Comparison of ENCODE assay signal across 13 cellular contexts in the genomic region with DNA sequence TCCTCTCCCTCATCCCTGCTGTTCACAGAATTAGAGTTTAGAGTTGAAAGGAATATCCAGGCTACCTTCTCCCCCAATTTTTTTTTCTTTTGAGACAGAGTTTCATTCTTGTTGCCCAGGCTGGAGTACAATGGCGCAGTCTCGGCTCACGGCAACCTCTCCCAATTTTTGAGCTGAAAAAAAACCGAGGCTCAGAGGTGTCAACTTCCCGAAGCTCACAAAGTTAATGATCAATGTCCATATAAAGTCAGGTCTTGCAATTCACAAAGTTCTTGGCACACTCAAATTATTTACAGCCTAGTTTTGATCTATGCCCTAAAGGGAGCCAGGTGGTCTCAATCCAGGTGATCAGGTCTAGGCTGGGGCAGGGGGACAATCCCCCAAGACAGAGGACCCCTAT. TPM values are rescaled to one million over a fixed set of nuclear protein-coding genes. Genes with fewer than 3 reads are reported as not detected.
"Had no signal": no experiment of that assay in that cellular context is flagged by ENCODE, and none has a peak within 500 bp of the region (broad histone marks: within the 10 kb centered on the region; RNA-seq: fewer than 3 reads in every experiment).

No MANE protein-coding gene starts in this region.

- H3K27me3 ChIP-seq: ascending aorta had no signal

- H3K27ac ChIP-seq: ascending aorta, left lung, neural progenitor cell, parathyroid adenoma had no signal

- H3K4me2 ChIP-seq: neural progenitor cell had no signal

- H3K4me3 ChIP-seq: ascending aorta, left lung, neural progenitor cell had no signal

- H3K9ac ChIP-seq: neural progenitor cell, parathyroid adenoma had no signal

- H2AFZ ChIP-seq: neural progenitor cell, parathyroid adenoma had no signal

- DNase-seq: activated CD8-positive, alpha-beta memory T cell treated with anti-CD3 and anti-CD28 coated beads, Interleukin-2, amount 50 U/mL, for 4 hours; activated CD8-positive, alpha-beta T cell treated with anti-CD3 and anti-CD28 coated beads for 36 hours; activated T-cell treated with anti-CD3 and anti-CD28 coated beads, Interleukin-2, amount 50 U/mL, for 72 hours; foreskin melanocyte; head of caudate nucleus; left lung; stimulated activated CD8-positive, alpha-beta memory T cell treated with anti-CD3 and anti-CD28 coated beads, Interleukin-4, amount 100 ng/mL, for 48 hours; T1000 had no signal

- H3K4me1 ChIP-seq: ascending aorta, left lung, neural progenitor cell, parathyroid adenoma had no signal

- H3K79me2 ChIP-seq: parathyroid adenoma had no signal

- H3K9me3 ChIP-seq: ascending aorta, left lung had no signal

- H3K4me3 Mint-ChIP-seq: activated CD8-positive, alpha-beta T cell treated with anti-CD3 and anti-CD28 coated beads for 36 hours; activated T-cell treated with anti-CD3 and anti-CD28 coated beads, Interleukin-2, amount 50 U/mL, for 72 hours; memory B cell; neural progenitor cell had no signal

- ATAC-seq: activated CD8-positive, alpha-beta T cell treated with anti-CD3 and anti-CD28 coated beads for 36 hours; activated T-cell treated with anti-CD3 and anti-CD28 coated beads, Interleukin-2, amount 50 U/mL, for 72 hours had no signal

- H3K27me3 Mint-ChIP-seq: activated CD8-positive, alpha-beta T cell treated with anti-CD3 and anti-CD28 coated beads for 36 hours; memory B cell had no signal

- H3K27ac Mint-ChIP-seq: activated CD8-positive, alpha-beta T cell treated with anti-CD3 and anti-CD28 coated beads for 36 hours; activated T-cell treated with anti-CD3 and anti-CD28 coated beads, Interleukin-2, amount 50 U/mL, for 72 hours; memory B cell; neural progenitor cell had no signal

- H3K36me3 Mint-ChIP-seq: memory B cell, neural progenitor cell had no signal

- H3K36me3 ChIP-seq: ascending aorta, left lung, neural progenitor cell had no signal

- H3K9me3 Mint-ChIP-seq: activated CD8-positive, alpha-beta T cell treated with anti-CD3 and anti-CD28 coated beads for 36 hours; activated T-cell treated with anti-CD3 and anti-CD28 coated beads, Interleukin-2, amount 50 U/mL, for 72 hours; memory B cell; neural progenitor cell had no signal

RNA-seq across cellular contexts. Expression of a gene that starts 0.8 kb away (rescaled TPM):
- total RNA-seq: activated T-cell treated with anti-CD3 and anti-CD28 coated beads, Interleukin-2, amount 50 U/mL, for 72 hours; ascending aorta; endothelial cell of umbilical vein had no signal
- polyA plus RNA-seq: endothelial cell of umbilical vein had no signal

RNA-seq across cellular contexts. Expression of a gene that starts 51.3 kb away (rescaled TPM):
- total RNA-seq: activated CD8-positive, alpha-beta T cell treated with anti-CD3 and anti-CD28 coated beads for 36 hours; activated T-cell treated with anti-CD3 and anti-CD28 coated beads, Interleukin-2, amount 50 U/mL, for 72 hours; endothelial cell of umbilical vein had no signal
